In the genomic region with DNA sequence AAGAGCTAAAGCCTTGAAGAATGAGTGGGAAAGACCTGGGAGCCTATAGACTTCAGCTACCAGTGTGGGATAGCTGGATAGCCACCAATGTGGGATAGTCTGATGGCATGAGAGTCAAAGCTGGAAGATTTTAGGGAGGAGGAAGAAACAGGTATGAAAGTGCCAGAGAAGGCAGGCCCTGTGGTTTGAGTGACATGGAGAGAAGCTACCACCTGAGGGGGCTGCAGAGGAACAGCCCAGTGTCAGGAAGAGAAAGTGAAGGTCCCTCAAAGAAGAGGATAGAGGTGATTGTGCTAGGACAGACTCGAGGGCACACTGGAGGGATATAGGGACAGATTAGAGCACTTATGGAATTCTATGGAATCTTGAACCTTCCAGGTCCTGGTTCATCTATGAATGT, we compare ENCODE assay signal across 15 cellular contexts. TPM values are rescaled to one million over a fixed set of nuclear protein-coding genes. Genes with fewer than 3 reads are reported as not detected.
"Had no signal": no experiment of that assay in that cellular context is flagged by ENCODE, and none has a peak within 500 bp of the region (broad histone marks: within the 10 kb centered on the region; RNA-seq: fewer than 3 reads in every experiment).

No MANE protein-coding gene starts in this region.

- H3K4me3 Mint-ChIP-seq: activated naive CD8-positive, alpha-beta T cell treated with anti-CD3 and anti-CD28 coated beads, Interleukin-2, amount 50 U/mL, for 24 hours; stimulated activated naive CD8-positive, alpha-beta T cell treated with anti-CD3 and anti-CD28 coated beads, Interleukin-15, amount 100 ng/mL, for 72 hours had no signal

- H3K4me1 Mint-ChIP-seq: activated naive CD8-positive, alpha-beta T cell treated with anti-CD3 and anti-CD28 coated beads, Interleukin-2, amount 50 U/mL, for 24 hours; stimulated activated naive CD8-positive, alpha-beta T cell treated with anti-CD3 and anti-CD28 coated beads, Interleukin-15, amount 100 ng/mL, for 72 hours had no signal

- DNase-seq: activated CD4-positive, alpha-beta T cell treated with anti-CD3 and anti-CD28 coated beads for 48 hours; activated naive CD4-positive, alpha-beta T cell treated with Interleukin-2 at 50 U/mL for 16 hours; activated naive CD8-positive, alpha-beta T cell treated with anti-CD3 and anti-CD28 coated beads, Interleukin-2, amount 50 U/mL, for 24 hours; foreskin melanocyte; heart right ventricle; pancreas; retina; stimulated activated CD4-positive, alpha-beta T cell treated with anti-CD3 and anti-CD28 coated beads, Interleukin-4, amount 100 ng/mL, for 4 hours; stimulated activated naive CD8-positive, alpha-beta T cell treated with anti-CD3 and anti-CD28 coated beads, Interleukin-15, amount 100 ng/mL, for 72 hours; testis; upper lobe of right lung had no signal

- H3K9me3 Mint-ChIP-seq: activated naive CD8-positive, alpha-beta T cell treated with anti-CD3 and anti-CD28 coated beads, Interleukin-2, amount 50 U/mL, for 24 hours; stimulated activated naive CD8-positive, alpha-beta T cell treated with anti-CD3 and anti-CD28 coated beads, Interleukin-15, amount 100 ng/mL, for 72 hours had no signal

- H3K36me3 ChIP-seq: cardiac muscle cell, heart right ventricle, pancreas, upper lobe of right lung had no signal

- FAIRE-seq: astrocyte, pancreas had no signal

- H3K27me3 ChIP-seq: testis had no signal

- H3K4me3 ChIP-seq: cardiac muscle cell, heart right ventricle, pancreas, skin epidermis, testis, upper lobe of right lung had no signal

- H3K27ac ChIP-seq: cardiac muscle cell, heart right ventricle, pancreas, skin epidermis, testis, upper lobe of right lung had no signal

- H3K4me1 ChIP-seq: heart right ventricle, pancreas, testis, upper lobe of right lung had no signal

- ATAC-seq: activated naive CD8-positive, alpha-beta T cell treated with anti-CD3 and anti-CD28 coated beads, Interleukin-2, amount 50 U/mL, for 24 hours; heart right ventricle; pancreas; stimulated activated naive CD8-positive, alpha-beta T cell treated with anti-CD3 and anti-CD28 coated beads, Interleukin-15, amount 100 ng/mL, for 72 hours; upper lobe of right lung had no signal

- H3K9me3 ChIP-seq: heart right ventricle, pancreas, testis, upper lobe of right lung had no signal

- H3K27ac Mint-ChIP-seq: activated naive CD8-positive, alpha-beta T cell treated with anti-CD3 and anti-CD28 coated beads, Interleukin-2, amount 50 U/mL, for 24 hours; stimulated activated naive CD8-positive, alpha-beta T cell treated with anti-CD3 and anti-CD28 coated beads, Interleukin-15, amount 100 ng/mL, for 72 hours had no signal

RNA-seq across cellular contexts. Expression of a gene that starts 23.1 kb away (rescaled TPM):
- total RNA-seq: heart right ventricle, liver, upper lobe of right lung had no signal
- polyA plus RNA-seq: liver had no signal
